8 cellular contexts compared by ENCODE assay signal in the genomic region with DNA sequence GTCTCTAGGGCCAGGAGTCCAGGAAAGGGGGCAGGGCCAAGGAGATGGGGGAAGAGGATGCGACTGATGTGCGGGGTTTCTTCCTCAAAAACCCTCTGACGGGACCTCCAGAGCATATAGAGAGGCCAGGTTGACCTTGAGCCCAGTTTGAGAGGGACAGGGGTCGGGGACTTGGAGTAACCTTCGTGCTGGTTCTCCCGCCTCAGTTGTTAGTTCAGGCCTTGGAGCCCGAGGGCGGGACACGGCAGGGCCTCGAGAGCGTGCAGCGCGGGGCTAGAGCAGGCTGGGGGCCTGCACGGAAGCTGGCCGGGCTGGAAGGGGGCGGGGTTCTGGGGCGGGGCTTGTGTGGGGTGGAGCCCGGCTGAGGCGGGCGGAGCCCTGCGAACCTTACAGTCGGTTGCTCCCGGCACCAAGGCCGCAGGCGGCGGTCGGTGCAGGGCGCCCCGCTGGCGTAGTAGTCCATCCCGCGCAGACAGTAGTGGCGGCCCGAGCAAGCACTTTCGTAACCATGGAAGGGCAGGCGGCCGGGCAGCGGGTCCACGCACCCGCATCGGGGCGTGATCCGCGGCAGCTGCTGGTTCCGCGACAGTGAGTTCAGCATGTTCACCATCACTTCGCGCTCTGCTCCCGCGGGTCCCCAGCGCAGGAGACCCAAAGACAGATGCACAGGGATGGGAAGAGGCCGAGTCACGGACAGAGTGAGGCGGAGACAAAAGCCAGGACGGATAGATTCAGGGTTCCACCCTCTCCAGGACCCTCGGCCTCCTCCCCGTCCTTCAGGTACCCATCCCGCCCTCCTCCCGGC. TPM values are rescaled to one million over a fixed set of nuclear protein-coding genes. Genes with fewer than 3 reads are reported as not detected.
DNase-seq lines count a peak whose midpoint lies in the region; ATAC-seq, FAIRE-seq and TF ChIP-seq lines count a peak whose summit lies in the region.

No MANE protein-coding gene starts in this region.

- ATAC-seq in gastroesophageal sphincter (peak; percentile 74), HG02588 (IDR thresholded peaks at IDR 0.05; ENCODE audit: unreplicated experiment) (no peak)

- no peaks in the 10 kb centered on the region for H3K36me3 Mint-ChIP-seq in activated naive CD4-positive, alpha-beta T cell treated with anti-CD3 and anti-CD28 coated beads for 36 hours (ENCODE audit: low read depth)

- TF ChIP-seq POLR2A in gastroesophageal sphincter (IDR thresholded peaks at IDR 0.05), result peak; percentile 67 to 77

- H2AFZ ChIP-seq in neuron (ENCODE audit: low read depth, low read length), result peak overlapping the region; percentile 3

- 0 out of 2 replicates have a peak, but pooled peaks cover 7% of the 10 kb centered on the region for H3K4me1 ChIP-seq in SJSA1 (replicated peaks)
- peaks cover 0 to 52% (median 26%) of the 10 kb centered on the region in 3 donors for H3K4me1 ChIP-seq in gastroesophageal sphincter
- H3K4me1 ChIP-seq in neuron (ENCODE audit: insufficient read depth, low read length), result peaks cover 17% of the 10 kb centered on the region
- H3K4me1 ChIP-seq in subcutaneous abdominal adipose tissue (ENCODE audit: control insufficient read depth in 5 of 5, insufficient read depth in 5 of 5, low read length in 5 of 5), result peaks cover 5 to 60% (median 57%) of the 10 kb centered on the region in 5 donors

- 19% methylated on average over 13 of the region's 59 CpGs; no CpG with 5 or more reads in 1 of the 2 donors for WGBS in gastroesophageal sphincter (ENCODE audit: low coverage in 1 of 2), 2 donors

- H3K27ac ChIP-seq in SJSA1, result no peak overlapping the region
- peak overlapping the region; percentile 52 to 88 (median 76) for H3K27ac ChIP-seq in gastroesophageal sphincter
- H3K27ac ChIP-seq in subcutaneous abdominal adipose tissue (ENCODE audit: low read depth, low read length), result peak overlapping the region; percentile 54

- H3K4me3 ChIP-seq in SJSA1 (peak overlapping the region; percentile 26), gastroesophageal sphincter (peak overlapping the region; percentile 48 to 65), neuron (ENCODE audit: low read length) (peak overlapping the region; percentile 44), subcutaneous abdominal adipose tissue (ENCODE audit: low read depth in 1 of 5, low read length in 5 of 5) (peak overlapping the region; percentile 68 to 76 (median 73))

- no peaks in the 10 kb centered on the region for H3K27me3 Mint-ChIP-seq in activated naive CD4-positive, alpha-beta T cell treated with anti-CD3 and anti-CD28 coated beads for 36 hours (ENCODE audit: low read depth)

- no peak for TF ChIP-seq EP300 in Ishikawa (IDR thresholded peaks at IDR 0.05; ENCODE audit: borderline replicate concordance)
- no peak for TF ChIP-seq EP300 in gastroesophageal sphincter (IDR thresholded peaks at IDR 0.05)

- TF ChIP-seq CTCF in gastroesophageal sphincter (IDR thresholded peaks at IDR 0.05), result no peak

- H3K4me3 Mint-ChIP-seq in activated naive CD4-positive, alpha-beta T cell treated with anti-CD3 and anti-CD28 coated beads for 36 hours, result peak overlapping the region; percentile 75

- no peaks in the 10 kb centered on the region for H3K9me3 Mint-ChIP-seq in activated naive CD4-positive, alpha-beta T cell treated with anti-CD3 and anti-CD28 coated beads for 36 hours

- no peak for TF ChIP-seq RAD21 in Ishikawa (IDR thresholded peaks at IDR 0.05; ENCODE audit: low read depth)

- CTCF ChIA-PET in activated naive CD4-positive, alpha-beta T cell treated with anti-CD3 and anti-CD28 coated beads for 36 hours (lab: Charles Lee), result interaction anchor here (0.9 to 6.4 kb wide), 3 partner anchors 47 to 127 kb away, joined by 3 to 89 read pairs (median 6); no protein-coding TSS in a partner anchor

- H3K9ac ChIP-seq in subcutaneous abdominal adipose tissue (ENCODE audit: low read length in 5 of 5), result peak overlapping the region; percentile 61 to 82 (median 63)

- H3K27me3 ChIP-seq in SJSA1 (replicated peaks) (no peaks in the 10 kb centered on the region), gastroesophageal sphincter (no peaks in the 10 kb centered on the region), neuron (ENCODE audit: insufficient read depth, low read length) (peaks cover 27% of the 10 kb centered on the region), subcutaneous abdominal adipose tissue (ENCODE audit: control insufficient read depth in 5 of 5, insufficient read depth in 4 of 5, low read length in 5 of 5) (no peaks in the 10 kb centered on the region)

- H3K4me1 Mint-ChIP-seq in activated naive CD4-positive, alpha-beta T cell treated with anti-CD3 and anti-CD28 coated beads for 36 hours (ENCODE audit: low read depth), result peaks cover 30% of the 10 kb centered on the region

- intact Hi-C loops in activated naive CD4-positive, alpha-beta T cell treated with anti-CD3 and anti-CD28 coated beads for 36 hours (cut with micrococcal nuclease), result loop anchor here (1.0 kb wide), 3 partner anchors 51 to 736 kb away; a partner anchor contains a TSS

- no peak overlapping the region for H3K27ac Mint-ChIP-seq in activated naive CD4-positive, alpha-beta T cell treated with anti-CD3 and anti-CD28 coated beads for 36 hours

- peak; percentile 67 for FAIRE-seq in GM18507 (lab: Jason Lieb, UNC)

- H3K9me3 ChIP-seq in SJSA1 (replicated peaks) (no peaks in the 10 kb centered on the region), gastroesophageal sphincter (no peaks in the 10 kb centered on the region), neuron (ENCODE audit: low read length) (no peaks in the 10 kb centered on the region), subcutaneous abdominal adipose tissue (ENCODE audit: control insufficient read depth in 5 of 5, low read length in 5 of 5) (no peaks in the 10 kb centered on the region)

- H3K36me3 ChIP-seq in SJSA1, result no peaks in the 10 kb centered on the region
- no peaks in the 10 kb centered on the region for H3K36me3 ChIP-seq in gastroesophageal sphincter
- no peaks in the 10 kb centered on the region for H3K36me3 ChIP-seq in neuron (ENCODE audit: insufficient read depth, low read length)
- H3K36me3 ChIP-seq in subcutaneous abdominal adipose tissue (ENCODE audit: control insufficient read depth in 5 of 5, insufficient read depth in 5 of 5, low read length in 5 of 5), result no peaks in the 10 kb centered on the region

- DNase-seq in GM18507 (ENCODE audit: extremely low spot score, insufficient read length, low read depth) (peak; percentile 76), SJSA1 (ENCODE audit: low read depth in 1 of 2, low spot score in 2 of 2) (peak; percentile 19 to 52)
- DNase-seq in activated naive CD4-positive, alpha-beta T cell treated with anti-CD3 and anti-CD28 coated beads for 36 hours, result peak; percentile 84

TF ChIP-seq in Ishikawa, 13 proteins besides CTCF, POLR2A, EP300 and RAD21:
- TF ChIP-seq, protein P1, sequence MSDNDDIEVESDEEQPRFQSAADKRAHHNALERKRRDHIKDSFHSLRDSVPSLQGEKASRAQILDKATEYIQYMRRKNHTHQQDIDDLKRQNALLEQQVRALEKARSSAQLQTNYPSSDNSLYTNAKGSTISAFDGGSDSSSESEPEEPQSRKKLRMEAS (IDR thresholded peaks at IDR 0.05), result peak; percentile 94
- TF ChIP-seq ZBTB7A (IDR thresholded peaks at IDR 0.05; ENCODE audit: low read depth), result no peak

RNA-seq across cellular contexts. Expression of a gene that starts 4.0 kb away (rescaled TPM):
- total RNA-seq in SJSA1 (2014; rRNA removed; shearing (Covaris generic)), result 0.37 and 0.97 TPM in 2 replicates
- total RNA-seq in activated naive CD4-positive, alpha-beta T cell treated with anti-CD3 and anti-CD28 coated beads for 36 hours, result 1 to 10 TPM; 1.1 to 2.0 TPM
- 10 to 100 TPM in 3 of 4 donors, 1 to 10 TPM in 1; 4.3 to 33.7 (median 26.8) TPM for total RNA-seq in gastroesophageal sphincter

RNA-seq across cellular contexts. Expression of a gene that starts 51.3 kb away (rescaled TPM):
- 9.7 and 27.0 TPM in 2 replicates for total RNA-seq in SJSA1 (2014; rRNA removed; shearing (Covaris generic))
- total RNA-seq in activated naive CD4-positive, alpha-beta T cell treated with anti-CD3 and anti-CD28 coated beads for 36 hours, result 10 to 100 TPM; 39.2 to 42.9 TPM
- total RNA-seq in gastroesophageal sphincter, result 10 to 100 TPM; 14.4 to 40.9 (median 26.0) TPM

RNA-seq across cellular contexts. Expression of a gene that starts 51.6 kb away (rescaled TPM):
- 2.1 and 4.1 TPM in 2 replicates for total RNA-seq in SJSA1 (2014; rRNA removed; shearing (Covaris generic))
- total RNA-seq in activated naive CD4-positive, alpha-beta T cell treated with anti-CD3 and anti-CD28 coated beads for 36 hours, result 1 to 10 TPM; 4.2 to 4.5 TPM
- total RNA-seq in gastroesophageal sphincter, result 1 to 10 TPM in 2 of 4 donors, under 1 TPM in 2; 0.54 to 2.2 (median 1.2) TPM
